8 cellular contexts compared by ENCODE assay signal in genomic region chr16:3112058-3112880, GRCh38. TPM values are rescaled to one million over a fixed set of nuclear protein-coding genes. Genes with fewer than 3 reads are reported as not detected.
DNase-seq lines count a peak whose midpoint lies in the region; ATAC-seq and TF ChIP-seq lines count a peak whose summit lies in the region.

Gene ZNF205, plus strand, starts transcription at chr16:3112586. Its CDS starts 845 bp downstream, at chr16:3113431.

- H3K36me3 ChIP-seq in BE2C: peaks cover 7% of the 10 kb centered on the region; the same call in 1 of the 2 replicates

- H3K4me3 ChIP-seq in BE2C (ENCODE audit: low read depth, low read length): peak within 1 kb of the TSS; percentile 96

- no peaks in the 10 kb centered on the region for H3K9me3 ChIP-seq in BE2C

- TF ChIP-seq CTCF in BE2C (IDR thresholded peaks at IDR 0.05; ENCODE audit: low read depth, low read length): no peak

- H3K4me1 ChIP-seq in BE2C: no peaks in the 10 kb centered on the region; the same call in 1 of the 2 replicates

- ATAC-seq in HG02938 (IDR thresholded peaks at IDR 0.05; ENCODE audit: unreplicated experiment) (no peak), GM21528 (IDR thresholded peaks at IDR 0.05; ENCODE audit: low FRiP score, unreplicated experiment) (no peak), HG03175 (IDR thresholded peaks at IDR 0.05; ENCODE audit: unreplicated experiment) (no peak)

- H3K27me3 ChIP-seq in BE2C: no peaks in the 10 kb centered on the region

- peak; percentile 82 for DNase-seq in BE2C
- DNase-seq in HuH-7 (ENCODE audit: low spot score): peak; percentile 93
- DNase-seq in SK-N-DZ (ENCODE audit: low spot score): peak; percentile 80
- peak; percentile 67 for DNase-seq in fibroblast of gingiva (ENCODE audit: low read depth)
- DNase-seq in myocyte (ENCODE audit: low read depth): peak; percentile 91

RNA-seq across cellular contexts. Expression of gene ZNF205, which starts in this region (rescaled TPM):
- polyA plus RNA-seq in BE2C (2012; ENCODE audit: insufficient read depth, insufficient read length, low read depth): 44.6 TPM
- 20.0 and 28.5 TPM in 2 replicates for polyA plus RNA-seq in SK-N-DZ (2014; cell fraction: cytosol; rRNA removed)
- polyA plus RNA-seq in SK-N-DZ (2014; cell fraction: nucleus; rRNA removed): 26.1 and 28.8 TPM in 2 replicates
- total RNA-seq in myocyte: 29.2 and 33.3 TPM in 2 replicates
- 15.4 TPM for polyA plus RNA-seq in myocyte (2012)
